Comparison of ENCODE assay signal across 1 cellular context in genomic region chr14:87186745-87187144, GRCh38.
TF ChIP-seq lines count a peak whose summit lies in the region.

No MANE protein-coding gene starts in this region.

TF ChIP-seq in H1, 55 proteins besides CTCF, POLR2A, EP300 and RAD21:
- TF ChIP-seq SP4 (IDR thresholded peaks at IDR 0.05; ENCODE audit: low read length) (no peak), HDAC2 (IDR thresholded peaks at IDR 0.05; ENCODE audit: borderline replicate concordance in 1 of 2, low read depth in 2 of 2, low read length in 2 of 2) (0 out of 4 replicates have a peak, but pooled peaks of 1 of the 2 experiments have one; percentile 78), POU5F1 (IDR thresholded peaks at IDR 0.05; ENCODE audit: low read depth, low read length) (peak; percentile 63; the same call in 1 of the 2 replicates), SAP30 (IDR thresholded peaks at IDR 0.05; ENCODE audit: insufficient read depth, insufficient replicate concordance, low read length) (no peak), BACH1 (IDR thresholded peaks at IDR 0.05; ENCODE audit: low read length) (peak; percentile 55; the same call in 1 of the 2 replicates), NANOG (IDR thresholded peaks at IDR 0.05; ENCODE audit: insufficient read depth, low read depth, low read length, poor library complexity, severe bottlenecking) (peak; percentile 24), MAFK (IDR thresholded peaks at IDR 0.05; ENCODE audit: low read depth, low read length) (peak; percentile 62; the same call in 1 of the 2 replicates), JUND (IDR thresholded peaks at IDR 0.05; ENCODE audit: low read length) (no peak), JUN (IDR thresholded peaks at IDR 0.05; ENCODE audit: low read depth, low read length) (no peak), SP1 (IDR thresholded peaks at IDR 0.05; ENCODE audit: low read depth, low read length) (0 out of 2 replicates have a peak, but pooled peaks have one; percentile 28), CBX5 (IDR thresholded peaks at IDR 0.05; ENCODE audit: low read depth, low read length) (no peak), CHD2 (IDR thresholded peaks at IDR 0.05; ENCODE audit: low read length) (no peak), BRCA1 (IDR thresholded peaks at IDR 0.05; ENCODE audit: low read depth, low read length) (no peak), CHD7 (IDR thresholded peaks at IDR 0.05; ENCODE audit: insufficient replicate concordance, low read length) (peak; percentile 70), ATF2 (IDR thresholded peaks at IDR 0.05; ENCODE audit: low read length) (no peak), FOSL1 (IDR thresholded peaks at IDR 0.05; ENCODE audit: insufficient read depth, low read depth, low read length) (no peak), TEAD4 (IDR thresholded peaks at IDR 0.05; ENCODE audit: low read depth, low read length) (0 out of 2 replicates have a peak, but pooled peaks have one; percentile 32)
